In the genomic region with DNA sequence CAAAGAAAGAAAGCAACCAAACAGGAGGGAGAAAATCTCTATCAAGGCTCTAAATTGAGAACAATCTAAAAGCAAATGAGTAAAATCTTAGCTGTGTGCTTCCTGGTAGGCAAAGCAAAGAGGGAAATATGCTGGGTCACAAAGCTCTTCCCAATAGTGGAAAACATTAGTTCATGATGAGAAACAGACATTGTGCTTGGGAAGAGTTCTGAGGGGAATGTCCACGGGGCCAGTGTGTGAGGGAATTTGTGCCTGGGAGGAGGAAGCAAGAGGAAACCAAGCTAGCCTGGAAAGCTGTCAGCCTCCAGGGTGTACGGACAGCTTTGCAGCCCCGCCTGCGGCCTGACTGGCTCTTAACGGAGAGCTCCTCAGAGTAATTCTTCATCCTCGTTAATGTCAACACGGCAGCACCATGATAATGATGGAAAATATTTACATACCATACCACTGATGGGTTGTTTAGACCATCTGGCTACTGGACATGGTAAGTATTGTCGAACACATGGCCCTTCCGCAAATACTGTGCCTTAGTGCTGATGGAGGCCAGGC, we compare ENCODE assay signal across 1 cellular context.
TF ChIP-seq lines count a peak whose summit lies in the region.

No MANE protein-coding gene starts in this region.

TF ChIP-seq in WTC11, 78 proteins besides CTCF, POLR2A, EP300 and RAD21 (continued from another document):
- TF ChIP-seq, protein P1, sequence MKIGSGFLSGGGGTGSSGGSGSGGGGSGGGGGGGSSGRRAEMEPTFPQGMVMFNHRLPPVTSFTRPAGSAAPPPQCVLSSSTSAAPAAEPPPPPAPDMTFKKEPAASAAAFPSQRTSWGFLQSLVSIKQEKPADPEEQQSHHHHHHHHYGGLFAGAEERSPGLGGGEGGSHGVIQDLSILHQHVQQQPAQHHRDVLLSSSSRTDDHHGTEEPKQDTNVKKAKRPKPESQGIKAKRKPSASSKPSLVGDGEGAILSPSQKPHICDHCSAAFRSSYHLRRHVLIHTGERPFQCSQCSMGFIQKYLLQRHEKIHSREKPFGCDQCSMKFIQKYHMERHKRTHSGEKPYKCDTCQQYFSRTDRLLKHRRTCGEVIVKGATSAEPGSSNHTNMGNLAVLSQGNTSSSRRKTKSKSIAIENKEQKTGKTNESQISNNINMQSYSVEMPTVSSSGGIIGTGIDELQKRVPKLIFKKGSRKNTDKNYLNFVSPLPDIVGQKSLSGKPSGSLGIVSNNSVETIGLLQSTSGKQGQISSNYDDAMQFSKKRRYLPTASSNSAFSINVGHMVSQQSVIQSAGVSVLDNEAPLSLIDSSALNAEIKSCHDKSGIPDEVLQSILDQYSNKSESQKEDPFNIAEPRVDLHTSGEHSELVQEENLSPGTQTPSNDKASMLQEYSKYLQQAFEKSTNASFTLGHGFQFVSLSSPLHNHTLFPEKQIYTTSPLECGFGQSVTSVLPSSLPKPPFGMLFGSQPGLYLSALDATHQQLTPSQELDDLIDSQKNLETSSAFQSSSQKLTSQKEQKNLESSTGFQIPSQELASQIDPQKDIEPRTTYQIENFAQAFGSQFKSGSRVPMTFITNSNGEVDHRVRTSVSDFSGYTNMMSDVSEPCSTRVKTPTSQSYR (CRISPR knock-in tag; IDR thresholded peaks at IDR 0.05): no peak
TF ChIP-seq in WTC11: peak in this region for 0.
